Comparison of ENCODE assay signal across 8 cellular contexts in the genomic region with DNA sequence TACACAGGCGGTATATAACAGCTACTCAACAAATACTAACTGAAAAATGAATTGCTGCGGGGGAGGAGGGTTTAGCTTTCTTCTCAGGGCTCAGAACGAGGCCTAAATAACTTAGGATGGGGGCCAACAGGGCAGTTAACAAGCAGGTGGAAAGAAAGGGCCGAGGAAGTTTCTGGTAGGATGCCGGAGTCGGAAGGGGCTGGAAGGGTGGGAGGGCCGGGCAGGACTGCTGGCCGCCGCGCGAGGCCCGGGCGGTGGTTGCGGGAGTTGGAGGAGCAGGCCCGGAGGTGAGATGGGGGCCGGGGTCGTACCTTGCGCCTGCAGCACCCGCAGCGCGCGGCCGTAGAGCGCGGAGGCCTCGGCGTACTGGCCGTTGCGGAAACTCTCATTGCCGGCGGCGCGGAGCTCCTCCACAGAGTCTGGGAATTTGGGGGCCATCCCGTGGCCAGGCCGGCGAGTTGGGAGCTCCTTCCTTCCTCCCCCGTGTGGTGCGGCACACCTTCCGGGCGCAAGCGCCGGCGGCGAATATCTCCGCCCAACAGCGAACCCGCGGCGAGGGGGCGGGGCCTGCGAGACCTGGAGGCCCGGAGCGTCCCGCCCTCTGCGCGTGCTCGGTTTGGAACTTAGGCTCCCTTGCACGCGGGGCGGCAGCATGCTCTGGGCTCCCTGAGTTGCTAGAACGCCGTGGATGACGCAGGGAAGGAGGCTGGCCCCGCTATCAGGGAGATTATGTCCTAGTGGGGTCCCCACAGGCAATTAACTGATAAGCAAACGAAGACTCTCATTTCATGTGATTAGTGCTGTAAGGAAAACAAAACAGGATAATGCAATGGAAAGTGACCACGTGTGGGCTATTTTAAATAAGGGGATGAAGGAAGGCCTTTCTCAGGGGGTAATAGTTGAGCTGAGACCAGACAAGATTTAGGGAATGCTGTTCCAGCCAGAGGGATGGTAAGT. TPM values are rescaled to one million over a fixed set of nuclear protein-coding genes. Genes with fewer than 3 reads are reported as not detected.
DNase-seq lines count a peak whose midpoint lies in the region; ATAC-seq and TF ChIP-seq lines count a peak whose summit lies in the region.

A gene with protein sequence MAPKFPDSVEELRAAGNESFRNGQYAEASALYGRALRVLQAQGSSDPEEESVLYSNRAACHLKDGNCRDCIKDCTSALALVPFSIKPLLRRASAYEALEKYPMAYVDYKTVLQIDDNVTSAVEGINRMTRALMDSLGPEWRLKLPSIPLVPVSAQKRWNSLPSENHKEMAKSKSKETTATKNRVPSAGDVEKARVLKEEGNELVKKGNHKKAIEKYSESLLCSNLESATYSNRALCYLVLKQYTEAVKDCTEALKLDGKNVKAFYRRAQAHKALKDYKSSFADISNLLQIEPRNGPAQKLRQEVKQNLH (minus strand): TSS at position 502 of the 957 bp plus-strand sequence. CDS start 64 bp downstream, at position 438.

- no peaks in the 10 kb centered on the region for H3K9me3 Mint-ChIP-seq in activated naive CD8-positive, alpha-beta T cell treated with anti-CD3 and anti-CD28 coated beads, Interleukin-2, amount 10 ng/mL, durations not matched to agents 7 days and 5 days
- H3K9me3 Mint-ChIP-seq in glutamatergic neuron (ENCODE audit: unreplicated experiment) (no peaks in the 10 kb centered on the region), osteocyte (ENCODE audit: unreplicated experiment) (no peaks in the 10 kb centered on the region)

- POLR2A ChIA-PET in activated naive CD8-positive, alpha-beta T cell treated with anti-CD3 and anti-CD28 coated beads, Interleukin-2, amount 10 ng/mL, durations not matched to agents 7 days and 5 days (lab: Charles Lee) = interaction anchor here (0.6 to 1.9 kb wide), 7 partner anchors 7 to 136 kb away, joined by 3 to 14 read pairs (median 4); no protein-coding TSS in a partner anchor

- intact Hi-C loops in thyroid gland (cut with DNase I) = no loop called here

- H3K4me3 ChIP-seq in GM12865 (ENCODE audit: low read depth, low read length) = peak within 1 kb of the TSS; percentile 75
- H3K4me3 ChIP-seq in SU-DHL-6 (ENCODE audit: insufficient read depth, low read length, poor library complexity, severe bottlenecking) = peak within 1 kb of the TSS; percentile 89
- peak within 1 kb of the TSS; percentile 34 to 82 (median 74) for H3K4me3 ChIP-seq in thyroid gland (replicated peaks in 1 of 3)

- ATAC-seq in HG02759 (IDR thresholded peaks at IDR 0.05; ENCODE audit: unreplicated experiment) = peak; percentile 95
- peak; percentile 95 for ATAC-seq in activated naive CD8-positive, alpha-beta T cell treated with anti-CD3 and anti-CD28 coated beads, Interleukin-2, amount 10 ng/mL, durations not matched to agents 7 days and 5 days (ENCODE audit: low read depth)

- peak; percentile 9 to 93 for TF ChIP-seq POLR2A in thyroid gland (IDR thresholded peaks at IDR 0.05)

- H3K9me2 ChIP-seq in SU-DHL-6 (replicated peaks; ENCODE audit: insufficient read depth, low read length) = no peaks in the 10 kb centered on the region

- H3K36me3 ChIP-seq in SU-DHL-6 (ENCODE audit: low read length) = peaks cover 14% of the 10 kb centered on the region
- peaks cover 3 to 9% of the 10 kb centered on the region in 2 donors for H3K36me3 ChIP-seq in thyroid gland

- TF ChIP-seq CTCF in GM12865 (IDR thresholded peaks at IDR 0.05; ENCODE audit: insufficient read depth, low read depth, low read length, missing control alignments) (no peak), SU-DHL-6 (IDR thresholded peaks at IDR 0.05; ENCODE audit: insufficient read depth, low read length, poor library complexity, severe bottlenecking) (no peak), glutamatergic neuron (IDR thresholded peaks at IDR 0.05; ENCODE audit: partially characterized antibody, unreplicated experiment) (no peak), osteocyte (IDR thresholded peaks at IDR 0.05) (no peak), thyroid gland (IDR thresholded peaks at IDR 0.05) (peak in 1 of 6 experiments; percentile 10)

- H3K9ac ChIP-seq in SU-DHL-6 (ENCODE audit: low read length) = peak within 1 kb of the TSS; percentile 70

- no peaks in the 10 kb centered on the region; the same call in 1 of the 2 replicates for H4K20me1 ChIP-seq in SU-DHL-6 (ENCODE audit: low read depth, low read length)

- peaks cover 12% of the 10 kb centered on the region for H3K36me3 Mint-ChIP-seq in activated naive CD8-positive, alpha-beta T cell treated with anti-CD3 and anti-CD28 coated beads, Interleukin-2, amount 10 ng/mL, durations not matched to agents 7 days and 5 days
- H3K36me3 Mint-ChIP-seq in glutamatergic neuron (ENCODE audit: unreplicated experiment) = no peaks in the 10 kb centered on the region
- H3K36me3 Mint-ChIP-seq in osteocyte (ENCODE audit: unreplicated experiment) = peaks cover 10% of the 10 kb centered on the region

- peaks cover 7 to 10% of the 10 kb centered on the region in 2 donors for H3K4me1 ChIP-seq in thyroid gland

- peak within 1 kb of the TSS; percentile 95 for H3K27ac Mint-ChIP-seq in activated naive CD8-positive, alpha-beta T cell treated with anti-CD3 and anti-CD28 coated beads, Interleukin-2, amount 10 ng/mL, durations not matched to agents 7 days and 5 days
- no peak within 1 kb of the TSS for H3K27ac Mint-ChIP-seq in glutamatergic neuron (ENCODE audit: unreplicated experiment)
- H3K27ac Mint-ChIP-seq in osteocyte (ENCODE audit: unreplicated experiment) = peak within 1 kb of the TSS; percentile 90

- H3K27me3 ChIP-seq in SU-DHL-6 (ENCODE audit: low read length) = no peaks in the 10 kb centered on the region
- H3K27me3 ChIP-seq in thyroid gland = no peaks in the 10 kb centered on the region

- H3K4me1 Mint-ChIP-seq in activated naive CD8-positive, alpha-beta T cell treated with anti-CD3 and anti-CD28 coated beads, Interleukin-2, amount 10 ng/mL, durations not matched to agents 7 days and 5 days = peaks cover 52% of the 10 kb centered on the region
- peaks cover 15% of the 10 kb centered on the region for H3K4me1 Mint-ChIP-seq in glutamatergic neuron (ENCODE audit: low read depth, unreplicated experiment)
- peaks cover 26% of the 10 kb centered on the region for H3K4me1 Mint-ChIP-seq in osteocyte (ENCODE audit: unreplicated experiment)

- peak within 1 kb of the TSS; percentile 77 for H3K4me2 ChIP-seq in SU-DHL-6 (ENCODE audit: low read depth, low read length, poor library complexity, severe bottlenecking)

- H2AFZ ChIP-seq in SU-DHL-6 (ENCODE audit: low read depth, low read length, severe bottlenecking) = peak within 1 kb of the TSS; percentile 82

- peaks cover 3% of the 10 kb centered on the region; the same call in 1 of the 2 replicates for H3F3A ChIP-seq in SU-DHL-6 (ENCODE audit: insufficient read depth)

- peaks cover 40% of the 10 kb centered on the region for H3K79me2 ChIP-seq in SU-DHL-6 (ENCODE audit: insufficient read depth, low read length)

- H3K9me3 ChIP-seq in SU-DHL-6 (ENCODE audit: insufficient read depth, low read length) (no peaks in the 10 kb centered on the region), thyroid gland (no peaks in the 10 kb centered on the region)

- H3K4me3 Mint-ChIP-seq in activated naive CD8-positive, alpha-beta T cell treated with anti-CD3 and anti-CD28 coated beads, Interleukin-2, amount 10 ng/mL, durations not matched to agents 7 days and 5 days = peak within 1 kb of the TSS; percentile 96
- H3K4me3 Mint-ChIP-seq in glutamatergic neuron (ENCODE audit: unreplicated experiment) = peak within 1 kb of the TSS; percentile 89
- peak within 1 kb of the TSS; percentile 93 for H3K4me3 Mint-ChIP-seq in osteocyte (ENCODE audit: unreplicated experiment)

- DNase-seq in GM12865 (ENCODE audit: low read depth) (peak; percentile 95), NCI-H1417 (lab: John Stamatoyannopoulos, UW) (peak; percentile 97), glutamatergic neuron (peak; percentile 96), osteocyte (ENCODE audit: extremely low spot score, unreplicated experiment) (peak; percentile 94), thyroid gland (peak; percentile 97)
- DNase-seq in activated naive CD8-positive, alpha-beta T cell treated with anti-CD3 and anti-CD28 coated beads, Interleukin-2, amount 10 ng/mL, durations not matched to agents 7 days and 5 days = peak; percentile 98

- H3K27ac ChIP-seq in SU-DHL-6 (ENCODE audit: low read depth, low read length) = peak within 1 kb of the TSS; percentile 50
- peak within 1 kb of the TSS in 2 of 3 donors; percentile 25 to 59 for H3K27ac ChIP-seq in thyroid gland

- no peaks in the 10 kb centered on the region for H3K27me3 Mint-ChIP-seq in activated naive CD8-positive, alpha-beta T cell treated with anti-CD3 and anti-CD28 coated beads, Interleukin-2, amount 10 ng/mL, durations not matched to agents 7 days and 5 days
- H3K27me3 Mint-ChIP-seq in glutamatergic neuron (ENCODE audit: unreplicated experiment) = peaks cover 4% of the 10 kb centered on the region
- H3K27me3 Mint-ChIP-seq in osteocyte (ENCODE audit: unreplicated experiment) = no peaks in the 10 kb centered on the region

- WGBS in thyroid gland, 2 donors = 0 to 1% methylated on average over 41 to 53 of the region's 66 CpGs

RNA-seq across cellular contexts. Expression of the gene that starts here (rescaled TPM):
- total RNA-seq in activated naive CD8-positive, alpha-beta T cell treated with anti-CD3 and anti-CD28 coated beads, Interleukin-2, amount 10 ng/mL, durations not matched to agents 7 days and 5 days = 10 to 100 TPM; 14.4 to 15.4 TPM
- total RNA-seq in glutamatergic neuron (ENCODE audit: unreplicated experiment) (10.8 TPM), osteocyte (23.7 and 24.0 TPM in 2 replicates), thyroid gland (10 to 100 TPM; 18.4 to 26.0 (median 23.0) TPM)

Comparison
In these comparisons a context has a peak if more than half of its experiments do, and no peak if none do; other contexts are left out.
1. Peak in every context shown above with its lines: DNase-seq, ATAC-seq, H3K4me3 ChIP-seq and H3K27ac ChIP-seq.